In genomic region chr1:207750901-207751300, GRCh38 we compare ENCODE assay signal across 1 cellular context.
A peak's percentile ranks its signal among the peaks of the same experiment; 100 is the strongest.
TF ChIP-seq lines count a peak whose summit lies in the region.

No MANE protein-coding gene starts in this region.

TF ChIP-seq in K562, 482 proteins besides CTCF, POLR2A, EP300 and RAD21 (continued from another document):
- TF ChIP-seq VEZF1 (CRISPR knock-in tag; IDR thresholded peaks at IDR 0.05) (0 out of 2 replicates have a peak, but pooled peaks have one; percentile 13), SRF (CRISPR knock-in tag; IDR thresholded peaks at IDR 0.05) (no peak)
- TF ChIP-seq, protein P1, sequence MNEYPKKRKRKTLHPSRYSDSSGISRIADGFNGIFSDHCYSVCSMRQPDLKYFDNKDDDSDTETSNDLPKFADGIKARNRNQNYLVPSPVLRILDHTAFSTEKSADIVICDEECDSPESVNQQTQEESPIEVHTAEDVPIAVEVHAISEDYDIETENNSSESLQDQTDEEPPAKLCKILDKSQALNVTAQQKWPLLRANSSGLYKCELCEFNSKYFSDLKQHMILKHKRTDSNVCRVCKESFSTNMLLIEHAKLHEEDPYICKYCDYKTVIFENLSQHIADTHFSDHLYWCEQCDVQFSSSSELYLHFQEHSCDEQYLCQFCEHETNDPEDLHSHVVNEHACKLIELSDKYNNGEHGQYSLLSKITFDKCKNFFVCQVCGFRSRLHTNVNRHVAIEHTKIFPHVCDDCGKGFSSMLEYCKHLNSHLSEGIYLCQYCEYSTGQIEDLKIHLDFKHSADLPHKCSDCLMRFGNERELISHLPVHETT (CRISPR knock-in tag; conservative IDR thresholded peaks at IDR 0.05 in 1 of 2, IDR thresholded peaks at IDR 0.05 in 1 of 2): no peak
- TF ChIP-seq, protein P2, sequence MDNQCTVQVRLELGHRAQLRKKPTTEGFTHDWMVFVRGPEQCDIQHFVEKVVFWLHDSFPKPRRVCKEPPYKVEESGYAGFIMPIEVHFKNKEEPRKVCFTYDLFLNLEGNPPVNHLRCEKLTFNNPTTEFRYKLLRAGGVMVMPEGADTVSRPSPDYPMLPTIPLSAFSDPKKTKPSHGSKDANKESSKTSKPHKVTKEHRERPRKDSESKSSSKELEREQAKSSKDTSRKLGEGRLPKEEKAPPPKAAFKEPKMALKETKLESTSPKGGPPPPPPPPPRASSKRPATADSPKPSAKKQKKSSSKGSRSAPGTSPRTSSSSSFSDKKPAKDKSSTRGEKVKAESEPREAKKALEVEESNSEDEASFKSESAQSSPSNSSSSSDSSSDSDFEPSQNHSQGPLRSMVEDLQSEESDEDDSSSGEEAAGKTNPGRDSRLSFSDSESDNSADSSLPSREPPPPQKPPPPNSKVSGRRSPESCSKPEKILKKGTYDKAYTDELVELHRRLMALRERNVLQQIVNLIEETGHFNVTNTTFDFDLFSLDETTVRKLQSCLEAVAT (IDR thresholded peaks at IDR 0.05): peak in 1 of 2 experiments; percentile 22; a peak in 2 of 4 replicates
TF ChIP-seq in K562: peak in this region for 4.
